ENCODE assay signal across 1 cellular context in genomic region chr20:37383229-37383989, GRCh38.
TF ChIP-seq lines count a peak whose summit lies in the region.

No MANE protein-coding gene starts in this region.

TF ChIP-seq in HCT116, 20 proteins besides CTCF, POLR2A, EP300 and RAD21 (continued from another document):
- TF ChIP-seq EGR1 (IDR thresholded peaks at IDR 0.05; ENCODE audit: low read depth), result peak; percentile 86
- TF ChIP-seq YY1 (IDR thresholded peaks at IDR 0.05; ENCODE audit: extremely low read depth, insufficient replicate concordance, low read depth, low read length), result no peak
- no peak for TF ChIP-seq REST (IDR thresholded peaks at IDR 0.05; ENCODE audit: low read depth)
